ENCODE assay signal across 1 cellular context in genomic region chr20:7903429-7903828, GRCh38.
TF ChIP-seq lines count a peak whose summit lies in the region.

No MANE protein-coding gene starts in this region.

TF ChIP-seq in GM12878, 131 proteins besides CTCF, POLR2A, EP300 and RAD21:
- TF ChIP-seq ZNF622 (IDR thresholded peaks at IDR 0.05) (no peak), FOXK2 (IDR thresholded peaks at IDR 0.05) (peak; percentile 37; the same call in 1 of the 2 replicates), PRDM15 (CRISPR knock-in tag; IDR thresholded peaks at IDR 0.05) (no peak), MLLT1 (IDR thresholded peaks at IDR 0.05) (0 out of 2 replicates have a peak, but pooled peaks have one; percentile 34)
TF ChIP-seq in GM12878: peak in this region for 2.
